9 cellular contexts compared by ENCODE assay signal in genomic region chr5:112210430-112211005, GRCh38.
A peak's percentile ranks its signal among the peaks of the same experiment; 100 is the strongest.
DNase-seq lines count a peak whose midpoint lies in the region; ATAC-seq and TF ChIP-seq lines count a peak whose summit lies in the region.
"Had no signal": no experiment of that assay in that cellular context is flagged by ENCODE, and none has a peak within 500 bp of the region (broad histone marks: within the 10 kb centered on the region; RNA-seq: fewer than 3 reads in every experiment).

No MANE protein-coding gene starts in this region.

- TF ChIP-seq CTCF in dorsolateral prefrontal cortex (IDR thresholded peaks at IDR 0.05 in 54 of 56, conservative IDR thresholded peaks at IDR 0.05 in 2 of 56; ENCODE audit: low read depth in 1 of 56, partially characterized antibody in 56 of 56): peak; percentile 29 to 81 (median 68)

- no peaks in the 10 kb centered on the region for H3K36me3 ChIP-seq in mesenchymal stem cell (ENCODE audit: control insufficient read depth in 1 of 2, insufficient read depth in 2 of 2, low read depth in 1 of 2, low read length in 2 of 2)

- H3K9me3 Mint-ChIP-seq in activated naive CD4-positive, alpha-beta T cell treated with anti-CD3 and anti-CD28 coated beads for 36 hours: no peaks in the 10 kb centered on the region
- no peaks in the 10 kb centered on the region for H3K9me3 Mint-ChIP-seq in T-cell
- H3K9me3 Mint-ChIP-seq: activated naive CD8-positive, alpha-beta T cell treated with anti-CD3 and anti-CD28 coated beads, Interleukin-2, amount 10 ng/mL, durations not matched to agents 7 days and 5 days had no signal

- H3K14ac ChIP-seq in mesenchymal stem cell (ENCODE audit: low read length in 2 of 2): no peak overlapping the region

- H3K27me3 ChIP-seq in dorsolateral prefrontal cortex (no peaks in the 10 kb centered on the region), mesenchymal stem cell (ENCODE audit: control insufficient read depth in 1 of 2, insufficient read depth in 1 of 2, low read length in 2 of 2) (no peaks in the 10 kb centered on the region)

- no peak overlapping the region for H2BK5ac ChIP-seq in mesenchymal stem cell (ENCODE audit: low read depth, low read length, poor library complexity, severe bottlenecking)

- H3K4me3 ChIP-seq in dorsolateral prefrontal cortex (no peak overlapping the region), mesenchymal stem cell (ENCODE audit: insufficient read depth in 1 of 2, low read depth in 1 of 2, low read length in 2 of 2) (no peak overlapping the region)

- no peak overlapping the region for H4K91ac ChIP-seq in mesenchymal stem cell (ENCODE audit: low read length)

- no peak overlapping the region for H2AK5ac ChIP-seq in mesenchymal stem cell (ENCODE audit: low read length, severe bottlenecking)

- H3K4ac ChIP-seq in mesenchymal stem cell (ENCODE audit: low read depth in 1 of 2, low read length in 2 of 2): no peak overlapping the region

- H3K18ac ChIP-seq in mesenchymal stem cell (ENCODE audit: low read depth in 1 of 2, low read length in 2 of 2): no peak overlapping the region

- no peak overlapping the region for H3K23ac ChIP-seq in mesenchymal stem cell (ENCODE audit: low read length in 2 of 2)

- H4K8ac ChIP-seq in mesenchymal stem cell (ENCODE audit: low read length): no peak overlapping the region

- intact Hi-C loops in activated naive CD4-positive, alpha-beta T cell treated with anti-CD3 and anti-CD28 coated beads for 36 hours (cut with micrococcal nuclease): no loop called here
- intact Hi-C loops in dorsolateral prefrontal cortex (cut with DNase I): loop anchor here (2.0 to 10.0 kb wide), 2 partner anchors 210 to 314 kb away; no protein-coding TSS in a partner anchor

- H3K36me3 Mint-ChIP-seq in activated naive CD4-positive, alpha-beta T cell treated with anti-CD3 and anti-CD28 coated beads for 36 hours (ENCODE audit: low read depth): no peaks in the 10 kb centered on the region
- no peaks in the 10 kb centered on the region for H3K36me3 Mint-ChIP-seq in T-cell
- H3K36me3 Mint-ChIP-seq: activated naive CD8-positive, alpha-beta T cell treated with anti-CD3 and anti-CD28 coated beads, Interleukin-2, amount 10 ng/mL, durations not matched to agents 7 days and 5 days had no signal

- POLR2A ChIA-PET in T-cell (lab: Charles Lee): no interaction called here

- WGBS in mesenchymal stem cell: 53% methylated on average over 4 of the region's 6 CpGs

- CTCF ChIA-PET in activated naive CD4-positive, alpha-beta T cell treated with anti-CD3 and anti-CD28 coated beads for 36 hours (lab: Charles Lee): interaction anchor here (0.7 kb wide), 1 partner anchor 18 kb away, joined by 3 read pairs; no protein-coding TSS in a partner anchor
- CTCF ChIA-PET in T-cell (lab: Charles Lee): no interaction called here

- no peaks in the 10 kb centered on the region for H3K4me1 ChIP-seq in mesenchymal stem cell (ENCODE audit: control insufficient read depth, insufficient read depth, low read depth, low read length)

- H3K9me3 ChIP-seq in mesenchymal stem cell (ENCODE audit: control insufficient read depth, low read length): no peaks in the 10 kb centered on the region

- peak; percentile 23 for DNase-seq in activated naive CD4-positive, alpha-beta T cell treated with anti-CD3 and anti-CD28 coated beads for 36 hours
- no peak for DNase-seq in activated naive CD4-positive, alpha-beta T cell treated with Interleukin-2 at 50 U/mL for 16 hours
- DNase-seq in NCI-H69 (lab: John Stamatoyannopoulos, UW): peak; percentile 72
- DNase-seq in dorsolateral prefrontal cortex: peak in 5 of 10 donors; percentile 18 to 66 (median 49)
- peak; percentile 43 for DNase-seq in mesenchymal stem cell
- no peak for DNase-seq in T-cell
- no peak for DNase-seq in cerebellum (ENCODE audit: low spot score)
- DNase-seq: activated naive CD8-positive, alpha-beta T cell treated with anti-CD3 and anti-CD28 coated beads, Interleukin-2, amount 10 ng/mL, durations not matched to agents 7 days and 5 days had no signal

- ATAC-seq in T-cell (replicated peaks in 1 of 4) (no peak), HG03135 (IDR thresholded peaks at IDR 0.05; ENCODE audit: unreplicated experiment) (no peak)

- H2BK15ac ChIP-seq in mesenchymal stem cell (ENCODE audit: low read depth, poor library complexity, severe bottlenecking): no peak overlapping the region

- no peak overlapping the region for H2BK120ac ChIP-seq in mesenchymal stem cell (ENCODE audit: low read depth, low read length)

- H3K4me2 ChIP-seq in mesenchymal stem cell (ENCODE audit: low read length, poor library complexity, severe bottlenecking): no peak overlapping the region

- H3K79me1 ChIP-seq in mesenchymal stem cell (replicated peaks; ENCODE audit: low read length, poor library complexity, severe bottlenecking): no peaks in the 10 kb centered on the region

- peaks cover 3% of the 10 kb centered on the region for H3K4me1 Mint-ChIP-seq in activated naive CD4-positive, alpha-beta T cell treated with anti-CD3 and anti-CD28 coated beads for 36 hours (ENCODE audit: low read depth)
- no peaks in the 10 kb centered on the region for H3K4me1 Mint-ChIP-seq in T-cell
- H3K4me1 Mint-ChIP-seq: activated naive CD8-positive, alpha-beta T cell treated with anti-CD3 and anti-CD28 coated beads, Interleukin-2, amount 10 ng/mL, durations not matched to agents 7 days and 5 days had no signal

- no peak overlapping the region for H2AFZ ChIP-seq in mesenchymal stem cell (ENCODE audit: low read depth, low read length)

- no peak overlapping the region for H3K27ac Mint-ChIP-seq in activated naive CD4-positive, alpha-beta T cell treated with anti-CD3 and anti-CD28 coated beads for 36 hours
- H3K27ac Mint-ChIP-seq in T-cell: no peak overlapping the region
- H3K27ac Mint-ChIP-seq: activated naive CD8-positive, alpha-beta T cell treated with anti-CD3 and anti-CD28 coated beads, Interleukin-2, amount 10 ng/mL, durations not matched to agents 7 days and 5 days had no signal

- H3K27me3 Mint-ChIP-seq in activated naive CD4-positive, alpha-beta T cell treated with anti-CD3 and anti-CD28 coated beads for 36 hours (ENCODE audit: low read depth): peaks cover 18% of the 10 kb centered on the region
- H3K27me3 Mint-ChIP-seq in T-cell: peaks cover 18 to 27% of the 10 kb centered on the region in 2 donors

- no peak overlapping the region for H2BK12ac ChIP-seq in mesenchymal stem cell (ENCODE audit: low read length in 2 of 2)

- no peak overlapping the region for H3K9ac ChIP-seq in mesenchymal stem cell (ENCODE audit: low read length)

- H3K4me3 Mint-ChIP-seq in activated naive CD4-positive, alpha-beta T cell treated with anti-CD3 and anti-CD28 coated beads for 36 hours: no peak overlapping the region
- no peak overlapping the region for H3K4me3 Mint-ChIP-seq in T-cell
- H3K4me3 Mint-ChIP-seq: activated naive CD8-positive, alpha-beta T cell treated with anti-CD3 and anti-CD28 coated beads, Interleukin-2, amount 10 ng/mL, durations not matched to agents 7 days and 5 days had no signal

- no peak overlapping the region for H3K27ac ChIP-seq in dorsolateral prefrontal cortex
- H3K27ac ChIP-seq in mesenchymal stem cell (ENCODE audit: low read length, poor library complexity, severe bottlenecking): no peak overlapping the region

Comparison
In these comparisons a context has a peak if more than half of its experiments do, and no peak if none do; other contexts are left out.
1. DNase-seq: peak in activated naive CD4-positive, alpha-beta T cell treated with anti-CD3 and anti-CD28 coated beads for 36 hours (single experiment), NCI-H69 (single experiment) and mesenchymal stem cell (single experiment); none in activated naive CD4-positive, alpha-beta T cell treated with Interleukin-2 at 50 U/mL for 16 hours (single experiment), T-cell (0 of 34) and cerebellum (single experiment).